ENCODE assay signal across 30 cellular contexts in genomic region chr10:14384096-14384730, GRCh38. TPM values are rescaled to one million over a fixed set of nuclear protein-coding genes. Genes with fewer than 3 reads are reported as not detected.
DNase-seq lines count a peak whose midpoint lies in the region; FAIRE-seq and TF ChIP-seq lines count a peak whose summit lies in the region.
"Had no signal": no experiment of that assay in that cellular context is flagged by ENCODE, and none has a peak within 500 bp of the region (broad histone marks: within the 10 kb centered on the region; RNA-seq: fewer than 3 reads in every experiment).

No MANE protein-coding gene starts in this region.

- H3F3A ChIP-seq in neural cell (ENCODE audit: insufficient read depth, low read length, poor library complexity, severe bottlenecking) = no peaks in the 10 kb centered on the region

- peak overlapping the region; percentile 21 for H3K27ac ChIP-seq in neural cell (ENCODE audit: low read length)
- H3K27ac ChIP-seq: heart right ventricle, HL-60, KMS-11, upper lobe of right lung had no signal

- H3K79me2 ChIP-seq in neural cell (replicated peaks; ENCODE audit: insufficient read depth, low read length) = no peaks in the 10 kb centered on the region

- no peak overlapping the region for H2AFZ ChIP-seq in neural cell (ENCODE audit: low read depth, low read length)

- peak; percentile 27 for FAIRE-seq in RCC 7860 (lab: Jason Lieb, UNC)
- FAIRE-seq: GM12892, kidney had no signal

- H3K27me3 ChIP-seq in neural cell (ENCODE audit: insufficient read depth, low read depth, low read length) = no peaks in the 10 kb centered on the region
- H3K27me3 ChIP-seq: upper lobe of right lung had no signal

- no peak overlapping the region for H3K4me3 ChIP-seq in neural cell (ENCODE audit: low read length)
- H3K4me3 ChIP-seq: heart right ventricle, upper lobe of right lung had no signal

- no peaks in the 10 kb centered on the region for H3K9me3 ChIP-seq in neural cell (ENCODE audit: low read length)
- H3K9me3 ChIP-seq: heart right ventricle, upper lobe of right lung had no signal

- H4K20me1 ChIP-seq in neural cell (ENCODE audit: insufficient read depth) = no peaks in the 10 kb centered on the region

- H3K36me3 ChIP-seq in neural cell (ENCODE audit: insufficient read depth, low read length) = no peaks in the 10 kb centered on the region
- H3K36me3 ChIP-seq: heart right ventricle, upper lobe of right lung had no signal

- TF ChIP-seq RAD21 in neural cell (conservative IDR thresholded peaks at IDR 0.05) = no peak

- H3K4me2 ChIP-seq in neural cell (ENCODE audit: low read length) = no peak overlapping the region
- H3K4me2 ChIP-seq: KMS-11 had no signal

- H3K9me2 ChIP-seq in neural cell (ENCODE audit: insufficient read depth, low read length) = no peaks in the 10 kb centered on the region

- DNase-seq in GM04503 (ENCODE audit: low read depth) (peak; percentile 54), RCC 7860 (ENCODE audit: low spot score) (no peak), fibroblast of gingiva (ENCODE audit: low read depth) (peak; percentile 46), SW480 (ENCODE audit: low spot score) (no peak), NCI-H774 (lab: John Stamatoyannopoulos, UW) (no peak), NCI-H146 treated with DMSO at 0.1 percent for 48 hours (lab: John Stamatoyannopoulos, UW; ENCODE audit: unreplicated experiment) (no peak), HK-2 (ENCODE audit: unreplicated experiment) (no peak)
- DNase-seq: activated CD4-positive, alpha-beta T cell treated with anti-CD3 and anti-CD28 coated beads, Interleukin-2, amount 10 ng/mL, durations not matched to agents 7 days and 5 days; activated CD8-positive, alpha-beta memory T cell treated with anti-CD3 and anti-CD28 coated beads, Interleukin-2, amount 10 ng/mL, durations not matched to agents 7 days and 5 days; activated gamma-delta T cell treated with Interleukin-2 at 50 U/mL for 16 hours; activated T-cell treated with anti-CD3 and anti-CD28 coated beads, Interleukin-2, amount 50 U/mL, for 4 hours; effector CD4-positive, alpha-beta T cell; foreskin melanocyte; HCEC 1CT; heart right ventricle; kidney; midbrain; naive thymus-derived CD8-positive, alpha-beta T cell; NCI-H1436; NCI-H226; NCI-H69; SHP77 treated with DMSO at 0.1 percent for 48 hours; stimulated activated naive B cell treated with anti-CD40 and anti-IgM and Interleukin-4, amounts not matched to agents 10 μg/mL and 1 μg/mL and 100 μg/mL, for 72 hours; SW 1271; T-helper 9 cell; upper lobe of right lung had no signal

- no peak for TF ChIP-seq CTCF in neural cell (IDR thresholded peaks at IDR 0.05; ENCODE audit: poor library complexity, severe bottlenecking)

- no peak overlapping the region for H3K9ac ChIP-seq in neural cell (ENCODE audit: low read length)
- H3K9ac ChIP-seq: KMS-11 had no signal

- no peak for TF ChIP-seq EP300 in neural cell (conservative IDR thresholded peaks at IDR 0.05; ENCODE audit: poor library complexity, severe bottlenecking)

TF ChIP-seq in neural cell, 6 proteins besides CTCF, POLR2A, EP300 and RAD21:
- TF ChIP-seq, protein P1, sequence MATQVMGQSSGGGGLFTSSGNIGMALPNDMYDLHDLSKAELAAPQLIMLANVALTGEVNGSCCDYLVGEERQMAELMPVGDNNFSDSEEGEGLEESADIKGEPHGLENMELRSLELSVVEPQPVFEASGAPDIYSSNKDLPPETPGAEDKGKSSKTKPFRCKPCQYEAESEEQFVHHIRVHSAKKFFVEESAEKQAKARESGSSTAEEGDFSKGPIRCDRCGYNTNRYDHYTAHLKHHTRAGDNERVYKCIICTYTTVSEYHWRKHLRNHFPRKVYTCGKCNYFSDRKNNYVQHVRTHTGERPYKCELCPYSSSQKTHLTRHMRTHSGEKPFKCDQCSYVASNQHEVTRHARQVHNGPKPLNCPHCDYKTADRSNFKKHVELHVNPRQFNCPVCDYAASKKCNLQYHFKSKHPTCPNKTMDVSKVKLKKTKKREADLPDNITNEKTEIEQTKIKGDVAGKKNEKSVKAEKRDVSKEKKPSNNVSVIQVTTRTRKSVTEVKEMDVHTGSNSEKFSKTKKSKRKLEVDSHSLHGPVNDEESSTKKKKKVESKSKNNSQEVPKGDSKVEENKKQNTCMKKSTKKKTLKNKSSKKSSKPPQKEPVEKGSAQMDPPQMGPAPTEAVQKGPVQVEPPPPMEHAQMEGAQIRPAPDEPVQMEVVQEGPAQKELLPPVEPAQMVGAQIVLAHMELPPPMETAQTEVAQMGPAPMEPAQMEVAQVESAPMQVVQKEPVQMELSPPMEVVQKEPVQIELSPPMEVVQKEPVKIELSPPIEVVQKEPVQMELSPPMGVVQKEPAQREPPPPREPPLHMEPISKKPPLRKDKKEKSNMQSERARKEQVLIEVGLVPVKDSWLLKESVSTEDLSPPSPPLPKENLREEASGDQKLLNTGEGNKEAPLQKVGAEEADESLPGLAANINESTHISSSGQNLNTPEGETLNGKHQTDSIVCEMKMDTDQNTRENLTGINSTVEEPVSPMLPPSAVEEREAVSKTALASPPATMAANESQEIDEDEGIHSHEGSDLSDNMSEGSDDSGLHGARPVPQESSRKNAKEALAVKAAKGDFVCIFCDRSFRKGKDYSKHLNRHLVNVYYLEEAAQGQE (IDR thresholded peaks at IDR 0.05; ENCODE audit: borderline replicate concordance) = peak; percentile 30
- no peak for TF ChIP-seq POLR2AphosphoS5 (IDR thresholded peaks at IDR 0.05)
- TF ChIP-seq MXI1 (conservative IDR thresholded peaks at IDR 0.05; ENCODE audit: poor library complexity, severe bottlenecking) = no peak
- no peak for TF ChIP-seq EZH2 (IDR thresholded peaks at IDR 0.05; ENCODE audit: borderline replicate concordance, insufficient read depth, low read length, poor library complexity, severe bottlenecking)
- no peak for TF ChIP-seq TAF1 (IDR thresholded peaks at IDR 0.05; ENCODE audit: low read depth)

RNA-seq across cellular contexts. Expression of gene FRMD4A, which starts 53.5 kb away (rescaled TPM):
- 36.5 and 41.4 TPM in 2 replicates for polyA plus RNA-seq in neural cell
- polyA minus RNA-seq in neural cell = 108 and 139 TPM in 2 replicates

Comparison
In these comparisons a context has a peak if more than half of its experiments do, and no peak if none do; other contexts are left out.
1. DNase-seq: peak in GM04503 (single experiment) and fibroblast of gingiva (single experiment); none in RCC 7860 (single experiment), SW480 (single experiment), NCI-H774 (single experiment), NCI-H146 treated with DMSO at 0.1 percent for 48 hours (single experiment) and HK-2 (single experiment).